In the genomic region with DNA sequence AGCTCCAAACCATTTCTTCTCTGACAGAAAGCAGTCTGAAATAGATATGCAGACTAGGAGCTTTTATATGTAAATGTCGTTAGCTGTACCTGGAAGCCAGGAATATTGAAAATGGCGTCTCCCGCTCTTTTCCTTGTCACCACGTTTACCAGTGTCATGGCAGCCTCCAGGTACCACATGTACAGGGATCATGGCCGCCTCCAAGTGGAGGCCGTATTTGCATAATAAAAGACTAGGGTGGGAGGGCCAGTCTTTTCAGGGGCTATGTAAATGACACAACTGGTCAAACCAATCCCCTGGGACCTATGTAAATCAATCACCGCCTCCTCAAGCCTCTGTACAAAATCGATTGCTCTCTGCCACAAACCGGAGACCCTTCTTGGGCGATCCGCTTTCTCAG, we compare ENCODE assay signal across 25 cellular contexts. TPM values are rescaled to one million over a fixed set of nuclear protein-coding genes. Genes with fewer than 3 reads are reported as not detected.
DNase-seq lines count a peak whose midpoint lies in the region; ATAC-seq and TF ChIP-seq lines count a peak whose summit lies in the region.
"Had no signal": no experiment of that assay in that cellular context is flagged by ENCODE, and none has a peak within 500 bp of the region (broad histone marks: within the 10 kb centered on the region; RNA-seq: fewer than 3 reads in every experiment).

No MANE protein-coding gene starts in this region.

- no peaks in the 10 kb centered on the region for H3K9me3 ChIP-seq in iPS DF 6.9 (ENCODE audit: control insufficient read depth, insufficient read depth, low read length)
- no peaks in the 10 kb centered on the region for H3K9me3 ChIP-seq in Karpas-422 (ENCODE audit: low read length)
- H3K9me3 ChIP-seq: BLaER1, SJCRH30 had no signal

- H4K20me1 ChIP-seq in GM23338 (replicated peaks; ENCODE audit: insufficient read depth), result no peaks in the 10 kb centered on the region
- no peaks in the 10 kb centered on the region for H4K20me1 ChIP-seq in Karpas-422 (ENCODE audit: insufficient read depth, low read depth, low read length)
- H4K20me1 ChIP-seq: BLaER1 had no signal

- H3K4me2 ChIP-seq in GM23338 (no peak overlapping the region), Karpas-422 (ENCODE audit: low read depth, low read length, poor library complexity, severe bottlenecking) (no peak overlapping the region)
- H3K4me2 ChIP-seq: BLaER1 had no signal

- DNase-seq in NCI-H748 (lab: John Stamatoyannopoulos, UW; ENCODE audit: unreplicated experiment), result peak; percentile 37
- DNase-seq in NCI-H748 treated with DMSO at 0.1 percent for 48 hours (lab: John Stamatoyannopoulos, UW), result no peak
- peak; percentile 67 for DNase-seq in GM23338 (ENCODE audit: low spot score)
- peak; percentile 41 for DNase-seq in WTC11 (ENCODE audit: low spot score)
- DNase-seq in iPS DF 6.9 (ENCODE audit: low read depth, low spot score), result peak; percentile 16
- no peak for DNase-seq in Karpas-422
- no peak for DNase-seq in activated CD4-positive, CD25-positive, alpha-beta regulatory T cell (lab: John Stamatoyannopoulos, UW)
- DNase-seq: CD4-positive, CD25-positive, alpha-beta regulatory T cell; DMS153; DND-41; GM23248; NCI-H1694 treated with DMSO at 0.1 percent for 48 hours; NCI-H2081 treated with DMSO at 0.1 percent for 48 hours; NCI-H446 treated with DMSO at 0.1 percent for 48 hours; NCI-H526; NK-92 treated with Interleukin-12 subunit alpha and Interleukin-12 subunit beta, amount 100 ng/mL, for 24 hours; PC-3; SJCRH30; T-helper 2 cell had no signal

- H3K36me3 ChIP-seq in GM23338 (ENCODE audit: insufficient read depth) (no peaks in the 10 kb centered on the region), iPS DF 6.9 (ENCODE audit: control insufficient read depth, insufficient read depth, low read length) (no peaks in the 10 kb centered on the region), Karpas-422 (ENCODE audit: insufficient read depth, low read length) (no peaks in the 10 kb centered on the region)
- H3K36me3 ChIP-seq: BLaER1, SJCRH30 had no signal

- H3K27me3 Mint-ChIP-seq in GM23338 (ENCODE audit: insufficient read depth, low read depth, poor library complexity), result peaks cover 14% of the 10 kb centered on the region
- H3K27me3 Mint-ChIP-seq in WTC11 (ENCODE audit: low read depth), result no peaks in the 10 kb centered on the region

- peaks cover 13% of the 10 kb centered on the region for H3K4me1 ChIP-seq in GM23338 (ENCODE audit: insufficient read depth)
- peaks cover 4% of the 10 kb centered on the region; the same call in 1 of the 2 replicates for H3K4me1 ChIP-seq in iPS DF 6.9 (ENCODE audit: control insufficient read depth, insufficient read depth, low read length)
- H3K4me1 ChIP-seq in Karpas-422 (ENCODE audit: low read length), result no peaks in the 10 kb centered on the region
- H3K4me1 ChIP-seq: BLaER1, SJCRH30 had no signal

- WGBS in iPS DF 6.9 (ENCODE audit: insufficient coverage, insufficient read length), result no CpG with 5 or more reads among the region's 11 CpGs

- H3K27ac ChIP-seq in GM23338 (ENCODE audit: low read depth) (no peak overlapping the region), iPS DF 6.9 (ENCODE audit: low read length) (no peak overlapping the region), Karpas-422 (ENCODE audit: low read length) (no peak overlapping the region)
- H3K27ac ChIP-seq: BLaER1, GM23248, SJCRH30 had no signal

- POLR2A ChIA-PET in WTC11 (lab: Charles Lee), result no interaction called here

- ATAC-seq in GM23338 (no peak), WTC11 (peak; percentile 67)
- ATAC-seq: HepG2, PC-3 had no signal

- H3K9me3 Mint-ChIP-seq in GM23338, result peaks cover 9% of the 10 kb centered on the region
- peaks cover 6% of the 10 kb centered on the region for H3K9me3 Mint-ChIP-seq in WTC11

- H3K27me3 ChIP-seq in GM23338 (ENCODE audit: insufficient read depth) (no peaks in the 10 kb centered on the region), iPS DF 6.9 (ENCODE audit: control insufficient read depth, insufficient read depth, low read length) (no peaks in the 10 kb centered on the region), Karpas-422 (ENCODE audit: low read length) (0 out of 2 replicates have a peak, but pooled peaks cover 3% of the 10 kb centered on the region)
- H3K27me3 ChIP-seq: BLaER1 had no signal

- H3K4me1 Mint-ChIP-seq in GM23338, result peaks cover 18% of the 10 kb centered on the region
- H3K4me1 Mint-ChIP-seq in WTC11, result peaks cover 36% of the 10 kb centered on the region
- H3K4me1 Mint-ChIP-seq: CD4-positive, CD25-positive, alpha-beta regulatory T cell had no signal

- H3K27ac Mint-ChIP-seq in GM23338 (no peak overlapping the region), WTC11 (no peak overlapping the region; the same call in 1 of the 2 replicates)
- H3K27ac Mint-ChIP-seq: CD4-positive, CD25-positive, alpha-beta regulatory T cell had no signal

- H3F3A ChIP-seq in GM23338 (replicated peaks; ENCODE audit: low read depth), result no peaks in the 10 kb centered on the region

- H3K9ac ChIP-seq in Karpas-422 (ENCODE audit: low read length), result no peak overlapping the region
- H3K9ac ChIP-seq: BLaER1, GM23248 had no signal

- H2AFZ ChIP-seq in GM23338 (no peak overlapping the region), Karpas-422 (ENCODE audit: low read length) (no peak overlapping the region)
- H2AFZ ChIP-seq: GM23248 had no signal

- H3K79me2 ChIP-seq in GM23338 (replicated peaks; ENCODE audit: insufficient read depth) (no peaks in the 10 kb centered on the region), Karpas-422 (ENCODE audit: low read length) (no peaks in the 10 kb centered on the region)

- CTCF ChIA-PET in WTC11 (lab: Charles Lee), result interaction anchor here (0.7 to 2.9 kb wide), 2 partner anchors 22 to 254 kb away, joined by 3 to 12 read pairs; no protein-coding TSS in a partner anchor

- no peak for TF ChIP-seq CTCF in GM23338 (conservative IDR thresholded peaks at IDR 0.05; ENCODE audit: low read depth in 2 of 2)
- no peak for TF ChIP-seq CTCF in WTC11 (IDR thresholded peaks at IDR 0.05)

- H3K36me3 Mint-ChIP-seq in GM23338 (ENCODE audit: low read depth) (peaks cover 12% of the 10 kb centered on the region; the same call in 2 of the 3 replicates), WTC11 (peaks cover 9% of the 10 kb centered on the region)
- H3K36me3 Mint-ChIP-seq: CD4-positive, CD25-positive, alpha-beta regulatory T cell had no signal

- H3K4me3 ChIP-seq in GM23338, result no peak overlapping the region
- H3K4me3 ChIP-seq in iPS DF 6.9 (ENCODE audit: low read length), result no peak overlapping the region
- no peak overlapping the region for H3K4me3 ChIP-seq in Karpas-422 (ENCODE audit: low read length)
- H3K4me3 ChIP-seq: BLaER1, GM23248, SJCRH30 had no signal

- H3K9me2 ChIP-seq in GM23338 (ENCODE audit: insufficient read depth) (no peaks in the 10 kb centered on the region), Karpas-422 (replicated peaks; ENCODE audit: insufficient read depth, low read length) (no peaks in the 10 kb centered on the region)

- H3K4me3 Mint-ChIP-seq in GM23338 (no peak overlapping the region; the same call in 2 of the 3 replicates), WTC11 (no peak overlapping the region)
- H3K4me3 Mint-ChIP-seq: CD4-positive, CD25-positive, alpha-beta regulatory T cell had no signal

TF ChIP-seq in GM23338, 12 proteins besides CTCF, POLR2A, EP300 and RAD21 (continues in another document):
- no peak for TF ChIP-seq NANOG (IDR thresholded peaks at IDR 0.05; ENCODE audit: borderline replicate concordance)
- no peak for TF ChIP-seq POLR2AphosphoS5 (IDR thresholded peaks at IDR 0.05; ENCODE audit: low read depth)
- TF ChIP-seq ZNF331 (CRISPR knock-in tag; IDR thresholded peaks at IDR 0.05; ENCODE audit: low read depth), result no peak
- TF ChIP-seq EZH2 (IDR thresholded peaks at IDR 0.05; ENCODE audit: low read depth, unreplicated experiment), result no peak

TF ChIP-seq in WTC11, 78 proteins besides CTCF, POLR2A, EP300 and RAD21:
- no peak for TF ChIP-seq CBFB (CRISPR knock-in tag; IDR thresholded peaks at IDR 0.05; ENCODE audit: low read depth)
- TF ChIP-seq, protein P1, sequence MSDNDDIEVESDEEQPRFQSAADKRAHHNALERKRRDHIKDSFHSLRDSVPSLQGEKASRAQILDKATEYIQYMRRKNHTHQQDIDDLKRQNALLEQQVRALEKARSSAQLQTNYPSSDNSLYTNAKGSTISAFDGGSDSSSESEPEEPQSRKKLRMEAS (CRISPR knock-in tag; IDR thresholded peaks at IDR 0.05), result peak; percentile 56; the same call in 1 of the 2 replicates
- TF ChIP-seq GTF2I (CRISPR knock-in tag; conservative IDR thresholded peaks at IDR 0.05), result no peak
- no peak for TF ChIP-seq KAT7 (CRISPR knock-in tag; IDR thresholded peaks at IDR 0.05; ENCODE audit: borderline replicate concordance)

RNA-seq across cellular contexts. Expression of a gene that starts 54.3 kb away (rescaled TPM):
- total RNA-seq in GM23338 (2014; rRNA removed; shearing (Covaris generic)), result 0.66 and 0.80 TPM in 2 replicates
- polyA plus RNA-seq in GM23338 (2016; fragmentation: Nextera tagmentation; extraction: Ambion mirVana), result 2.0 and 2.4 TPM in 2 replicates
- 0.78 to 1.2 TPM (median 0.85 TPM) in 3 replicates for total RNA-seq in WTC11 (2021)
- total RNA-seq in Karpas-422 (2014; rRNA removed; shearing (Covaris generic); ENCODE audit: low replicate concordance), result not detected in 2 replicates
- total RNA-seq: CD4-positive, CD25-positive, alpha-beta regulatory T cell; G401; HepG2; HT1080; LHCN-M2; MCF 10A; PC-3 had no signal
- polyA plus RNA-seq: CD4-positive, CD25-positive, alpha-beta regulatory T cell; HepG2 had no signal

Comparison
In these comparisons a context has a peak if more than half of its experiments do, and no peak if none do; other contexts are left out.
1. DNase-seq: peak in NCI-H748 (single experiment), GM23338 (single experiment), WTC11 (single experiment) and iPS DF 6.9 (single experiment); none in NCI-H748 treated with DMSO at 0.1 percent for 48 hours (single experiment), Karpas-422 (single experiment) and activated CD4-positive, CD25-positive, alpha-beta regulatory T cell (0 of 4).